9 cellular contexts compared by ENCODE assay signal in the genomic region with DNA sequence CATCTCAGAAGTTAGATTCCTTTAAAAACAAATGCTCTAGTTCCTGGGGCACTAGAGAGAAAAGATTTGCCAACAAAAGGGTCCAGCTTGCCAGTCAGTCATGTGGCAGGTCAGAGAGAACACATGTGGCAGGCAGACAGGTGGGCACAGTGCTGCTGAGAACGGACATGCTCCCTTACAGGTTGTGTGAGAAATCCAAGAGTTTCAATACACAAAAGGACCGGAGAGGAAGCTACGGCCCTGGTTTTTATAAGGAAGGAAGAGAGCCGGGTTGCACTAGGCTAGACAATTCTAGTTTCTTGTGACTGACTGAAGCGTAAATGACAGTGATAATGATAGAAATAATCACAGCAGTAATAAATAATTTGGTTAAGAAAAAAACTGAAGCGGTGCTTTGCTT. TPM values are rescaled to one million over a fixed set of nuclear protein-coding genes. Genes with fewer than 3 reads are reported as not detected.
DNase-seq lines count a peak whose midpoint lies in the region; ATAC-seq, FAIRE-seq and TF ChIP-seq lines count a peak whose summit lies in the region.
"Had no signal": no experiment of that assay in that cellular context is flagged by ENCODE, and none has a peak within 500 bp of the region (broad histone marks: within the 10 kb centered on the region; RNA-seq: fewer than 3 reads in every experiment).

No MANE protein-coding gene starts in this region.

- no peaks in the 10 kb centered on the region for H3K9me2 ChIP-seq in SU-DHL-6 (replicated peaks; ENCODE audit: insufficient read depth, low read length)

- no peak for TF ChIP-seq CTCF in SU-DHL-6 (IDR thresholded peaks at IDR 0.05; ENCODE audit: insufficient read depth, low read length, poor library complexity, severe bottlenecking)

- H3K27ac ChIP-seq in SU-DHL-6 (ENCODE audit: low read depth, low read length) = peak overlapping the region; percentile 93
- peak overlapping the region; percentile 93 for H3K27ac ChIP-seq in skeletal muscle tissue (ENCODE audit: low read depth, low read length)

- H3K36me3 ChIP-seq in SU-DHL-6 (ENCODE audit: low read length) (no peaks in the 10 kb centered on the region), skeletal muscle tissue (ENCODE audit: control insufficient read depth in 3 of 3, insufficient read depth in 3 of 3, low read length in 3 of 3) (no peaks in the 10 kb centered on the region)

- DNase-seq in GM19239 (ENCODE audit: insufficient read length, low spot score) = no peak
- DNase-seq in germinal center (ENCODE audit: low spot score) = peak; percentile 51
- DNase-seq in NCI-H1048 (lab: John Stamatoyannopoulos, UW) = no peak
- no peak for DNase-seq in NCI-H2196 treated with DMSO at 0.1 percent for 48 hours (lab: John Stamatoyannopoulos, UW; ENCODE audit: unreplicated experiment)
- DNase-seq: NCI-H1092 treated with DMSO at 0.1 percent for 48 hours had no signal

- no peaks in the 10 kb centered on the region for H4K20me1 ChIP-seq in SU-DHL-6 (ENCODE audit: low read depth, low read length)

- H3K9me3 ChIP-seq in SU-DHL-6 (ENCODE audit: insufficient read depth, low read length) (no peaks in the 10 kb centered on the region), skeletal muscle tissue (ENCODE audit: control insufficient read depth in 3 of 3, low read length in 3 of 3) (no peaks in the 10 kb centered on the region)

- H3K4me3 ChIP-seq in SU-DHL-6 (ENCODE audit: insufficient read depth, low read length, poor library complexity, severe bottlenecking) = peak overlapping the region; percentile 48
- no peak overlapping the region for H3K4me3 ChIP-seq in skeletal muscle tissue (ENCODE audit: low read length in 3 of 3)

- FAIRE-seq in GM19239 (lab: Jason Lieb, UNC) = peak; percentile 83

- H3K27me3 ChIP-seq in SU-DHL-6 (ENCODE audit: low read length) = no peaks in the 10 kb centered on the region
- no peaks in the 10 kb centered on the region for H3K27me3 ChIP-seq in skeletal muscle tissue (ENCODE audit: control insufficient read depth in 3 of 3, insufficient read depth in 3 of 3, low read length in 3 of 3)

- peaks cover 33% of the 10 kb centered on the region for H3F3A ChIP-seq in SU-DHL-6 (ENCODE audit: insufficient read depth)

- H3K9ac ChIP-seq in SU-DHL-6 (ENCODE audit: low read length) (peak overlapping the region; percentile 54), skeletal muscle tissue (ENCODE audit: low read depth in 1 of 3, low read length in 3 of 3) (peak overlapping the region in 2 of 3 donors; percentile 24 to 66)

- peak overlapping the region; percentile 95 for H3K4me2 ChIP-seq in SU-DHL-6 (ENCODE audit: low read depth, low read length, poor library complexity, severe bottlenecking)

- H3K4me1 ChIP-seq in skeletal muscle tissue (ENCODE audit: control insufficient read depth in 3 of 3, insufficient read depth in 3 of 3, low read length in 3 of 3) = peaks cover 71 to 84% (median 78%) of the 10 kb centered on the region in 3 donors

- H2AFZ ChIP-seq in SU-DHL-6 (ENCODE audit: low read depth, low read length, severe bottlenecking) = peak overlapping the region; percentile 3

- H3K79me2 ChIP-seq in SU-DHL-6 (ENCODE audit: insufficient read depth, low read length) = peaks cover 51% of the 10 kb centered on the region

- ATAC-seq in GM21723 (IDR thresholded peaks at IDR 0.05; ENCODE audit: unreplicated experiment) (no peak), HG03095 (IDR thresholded peaks at IDR 0.05; ENCODE audit: unreplicated experiment) (no peak)

RNA-seq across cellular contexts. Expression of gene CDC42EP3, which starts 18.3 kb away (rescaled TPM):
- total RNA-seq in skeletal muscle tissue = 3.7 TPM
